In the genomic region with DNA sequence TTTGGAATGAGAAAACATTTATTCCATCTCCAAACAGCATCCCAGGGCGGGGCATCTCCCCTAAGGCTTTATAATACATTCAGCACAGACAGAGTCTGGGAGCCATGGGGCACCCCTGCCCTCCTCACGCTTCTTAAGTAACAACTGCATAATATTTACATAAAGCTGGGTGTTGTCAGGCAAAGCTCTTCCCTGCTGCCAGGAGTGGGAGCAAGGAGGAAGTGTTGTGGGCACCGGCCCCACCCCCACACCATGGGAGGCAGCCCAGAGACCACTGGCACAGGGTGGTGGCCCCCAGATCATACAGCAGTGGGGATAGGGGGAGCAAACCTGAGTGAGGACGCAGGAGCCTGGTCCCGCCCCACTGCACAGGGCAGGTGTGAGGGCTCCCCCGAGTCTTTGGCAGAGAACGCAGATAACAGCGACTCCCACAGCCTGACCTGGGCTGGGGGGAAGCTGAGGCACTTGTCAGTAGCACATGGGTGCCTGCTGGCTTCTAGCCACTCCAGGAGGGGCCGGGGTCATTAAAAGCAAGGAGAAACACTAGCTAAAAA, we compare ENCODE assay signal across 23 cellular contexts.
"Had no signal": no experiment of that assay in that cellular context is flagged by ENCODE, and none has a peak within 500 bp of the region (broad histone marks: within the 10 kb centered on the region; RNA-seq: fewer than 3 reads in every experiment).

No MANE protein-coding gene starts in this region.

- H3K4me1 ChIP-seq: esophagus squamous epithelium, sigmoid colon, upper lobe of left lung had no signal

- H3K9me3 Mint-ChIP-seq: activated B cell treated with CpG ODN at 0.5 μM for 24 hours; activated CD4-positive, alpha-beta memory T cell treated with anti-CD3 and anti-CD28 coated beads, Interleukin-2, amount 10 ng/mL, durations not matched to agents 7 days and 5 days; nephron; stimulated activated effector memory CD8-positive, alpha-beta T cell treated with anti-CD3 and anti-CD28 coated beads, Interleukin-12 subunit alpha, Interleukin-12 subunit beta, amount 100 ng/mL, for 72 hours had no signal

- H3K4me1 Mint-ChIP-seq: nephron had no signal

- FAIRE-seq: endothelial cell of umbilical vein, TTC549 had no signal

- H3K4me3 Mint-ChIP-seq: activated B cell treated with CpG ODN at 0.5 μM for 24 hours; activated CD4-positive, alpha-beta memory T cell treated with anti-CD3 and anti-CD28 coated beads, Interleukin-2, amount 10 ng/mL, durations not matched to agents 7 days and 5 days; activated CD8-positive, alpha-beta memory T cell treated with anti-CD3 and anti-CD28 coated beads, Interleukin-2, amount 10 ng/mL, durations not matched to agents 7 days and 5 days; activated naive CD8-positive, alpha-beta T cell treated with anti-CD3 and anti-CD28 coated beads, Interleukin-2, amount 10 ng/mL, durations not matched to agents 7 days and 5 days; activated T-helper 17 cell treated with anti-CD3 and anti-CD28 coated beads, Interleukin-2, amount 50 U/mL, for 72 hours; nephron; stimulated activated effector memory CD8-positive, alpha-beta T cell treated with anti-CD3 and anti-CD28 coated beads, Interleukin-12 subunit alpha, Interleukin-12 subunit beta, amount 100 ng/mL, for 72 hours had no signal

- H3K27ac Mint-ChIP-seq: activated B cell treated with CpG ODN at 0.5 μM for 24 hours; activated CD4-positive, alpha-beta memory T cell treated with anti-CD3 and anti-CD28 coated beads, Interleukin-2, amount 10 ng/mL, durations not matched to agents 7 days and 5 days; activated CD8-positive, alpha-beta memory T cell treated with anti-CD3 and anti-CD28 coated beads, Interleukin-2, amount 10 ng/mL, durations not matched to agents 7 days and 5 days; activated naive CD8-positive, alpha-beta T cell treated with anti-CD3 and anti-CD28 coated beads, Interleukin-2, amount 10 ng/mL, durations not matched to agents 7 days and 5 days; activated T-helper 17 cell treated with anti-CD3 and anti-CD28 coated beads, Interleukin-2, amount 50 U/mL, for 72 hours; nephron; stimulated activated effector memory CD8-positive, alpha-beta T cell treated with anti-CD3 and anti-CD28 coated beads, Interleukin-12 subunit alpha, Interleukin-12 subunit beta, amount 100 ng/mL, for 72 hours had no signal

- H3K27me3 Mint-ChIP-seq: activated B cell treated with CpG ODN at 0.5 μM for 24 hours; activated CD4-positive, alpha-beta memory T cell treated with anti-CD3 and anti-CD28 coated beads, Interleukin-2, amount 10 ng/mL, durations not matched to agents 7 days and 5 days; activated CD8-positive, alpha-beta memory T cell treated with anti-CD3 and anti-CD28 coated beads, Interleukin-2, amount 10 ng/mL, durations not matched to agents 7 days and 5 days; activated T-helper 17 cell treated with anti-CD3 and anti-CD28 coated beads, Interleukin-2, amount 50 U/mL, for 72 hours had no signal

- H3K27ac ChIP-seq: esophagus squamous epithelium, heart right ventricle, sigmoid colon, thoracic aorta, upper lobe of left lung had no signal

- H3K36me3 Mint-ChIP-seq: activated CD8-positive, alpha-beta memory T cell treated with anti-CD3 and anti-CD28 coated beads, Interleukin-2, amount 10 ng/mL, durations not matched to agents 7 days and 5 days; immature natural killer cell; stimulated activated effector memory CD8-positive, alpha-beta T cell treated with anti-CD3 and anti-CD28 coated beads, Interleukin-12 subunit alpha, Interleukin-12 subunit beta, amount 100 ng/mL, for 72 hours had no signal

- H3K27me3 ChIP-seq: esophagus squamous epithelium, heart right ventricle, sigmoid colon, upper lobe of left lung had no signal

- H3K4me3 ChIP-seq: esophagus squamous epithelium, heart right ventricle, sigmoid colon, thoracic aorta, upper lobe of left lung had no signal

- H3K9me3 ChIP-seq: esophagus squamous epithelium, sigmoid colon, thoracic aorta, upper lobe of left lung had no signal

- ATAC-seq: activated CD8-positive, alpha-beta memory T cell treated with anti-CD3 and anti-CD28 coated beads, Interleukin-2, amount 10 ng/mL, durations not matched to agents 7 days and 5 days; activated T-helper 17 cell treated with anti-CD3 and anti-CD28 coated beads, Interleukin-2, amount 50 U/mL, for 72 hours; heart right ventricle; stimulated activated effector memory CD8-positive, alpha-beta T cell treated with anti-CD3 and anti-CD28 coated beads, Interleukin-12 subunit alpha, Interleukin-12 subunit beta, amount 100 ng/mL, for 72 hours had no signal

- DNase-seq: activated B cell treated with CpG ODN at 0.5 μM for 24 hours; activated CD4-positive, alpha-beta memory T cell treated with anti-CD3 and anti-CD28 coated beads, Interleukin-2, amount 10 ng/mL, durations not matched to agents 7 days and 5 days; activated CD4-positive, alpha-beta T cell treated with anti-CD3 and anti-CD28 coated beads for 48 hours; activated CD8-positive, alpha-beta memory T cell treated with anti-CD3 and anti-CD28 coated beads, Interleukin-2, amount 10 ng/mL, durations not matched to agents 7 days and 5 days; activated naive CD4-positive, alpha-beta T cell; activated naive CD8-positive, alpha-beta T cell treated with anti-CD3 and anti-CD28 coated beads, Interleukin-2, amount 10 ng/mL, durations not matched to agents 7 days and 5 days; activated T-cell treated with anti-CD3 and anti-CD28 coated beads, Interleukin-2, amount 50 U/mL, for 1 hour; amygdala; dermis blood vessel endothelial cell; effector memory CD4-positive, alpha-beta T cell; esophagus squamous epithelium; heart right ventricle; nucleus accumbens; sigmoid colon; stimulated activated CD4-positive, alpha-beta T cell treated with anti-CD3 and anti-CD28 coated beads, Interleukin-4, amount 100 ng/mL, for 24 hours had no signal

- H3K36me3 ChIP-seq: esophagus squamous epithelium, heart right ventricle, sigmoid colon, thoracic aorta, upper lobe of left lung had no signal
